ENCODE assay signal across 1 cellular context in genomic region chr7:155463114-155463811, GRCh38.
TF ChIP-seq lines count a peak whose summit lies in the region.

No MANE protein-coding gene starts in this region.

TF ChIP-seq in H1, 55 proteins besides CTCF, POLR2A, EP300 and RAD21 (continued from another document):
- TF ChIP-seq EZH2 (IDR thresholded peaks at IDR 0.05; ENCODE audit: low read depth, low read length, severe bottlenecking) (peak; percentile 86), E2F6 (IDR thresholded peaks at IDR 0.05) (no peak), POLR2AphosphoS5 (IDR thresholded peaks at IDR 0.05; ENCODE audit: low read depth, low read length) (no peak), JUND (IDR thresholded peaks at IDR 0.05; ENCODE audit: low read length) (no peak), SRF (IDR thresholded peaks at IDR 0.05; ENCODE audit: low read depth, low read length) (no peak), PHF8 (conservative IDR thresholded peaks at IDR 0.05; ENCODE audit: low read depth, low read length) (no peak), KDM4A (IDR thresholded peaks at IDR 0.05; ENCODE audit: low read depth, low read length, severe bottlenecking) (no peak), BRCA1 (IDR thresholded peaks at IDR 0.05; ENCODE audit: low read depth, low read length) (no peak), SIN3A (conservative IDR thresholded peaks at IDR 0.05 in 1 of 2, IDR thresholded peaks at IDR 0.05 in 1 of 2; ENCODE audit: low read depth in 1 of 2, low read length in 2 of 2) (no peak), YY1 (IDR thresholded peaks at IDR 0.05; ENCODE audit: low read depth, low read length) (0 out of 2 replicates have a peak, but pooled peaks have one; percentile 21), CTBP2 (IDR thresholded peaks at IDR 0.05; ENCODE audit: borderline replicate concordance, insufficient read depth, insufficient read length, low read length) (peak; percentile 93), TAF1 (IDR thresholded peaks at IDR 0.05; ENCODE audit: low read depth, low read length) (no peak), ASH2L (IDR thresholded peaks at IDR 0.05; ENCODE audit: low read length) (no peak), SP1 (IDR thresholded peaks at IDR 0.05; ENCODE audit: low read depth, low read length) (no peak), CBX8 (IDR thresholded peaks at IDR 0.05; ENCODE audit: borderline replicate concordance, low read depth, low read length) (no peak), RNF2 (IDR thresholded peaks at IDR 0.05; ENCODE audit: borderline replicate concordance, low read depth, low read length, missing control alignments, poor library complexity, severe bottlenecking) (peak; percentile 88), EGR1 (IDR thresholded peaks at IDR 0.05; ENCODE audit: borderline replicate concordance, low read depth, low read length) (0 out of 2 replicates have a peak, but pooled peaks have one; percentile 12), RXRA (IDR thresholded peaks at IDR 0.05; ENCODE audit: insufficient read depth, low read depth, low read length) (no peak), ATF2 (IDR thresholded peaks at IDR 0.05; ENCODE audit: low read length) (no peak), KDM1A (IDR thresholded peaks at IDR 0.05; ENCODE audit: borderline replicate concordance, low read length) (no peak), BCL11A (IDR thresholded peaks at IDR 0.05; ENCODE audit: low read depth in 2 of 2, low read length in 2 of 2) (no peak)
- TF ChIP-seq, protein P1, sequence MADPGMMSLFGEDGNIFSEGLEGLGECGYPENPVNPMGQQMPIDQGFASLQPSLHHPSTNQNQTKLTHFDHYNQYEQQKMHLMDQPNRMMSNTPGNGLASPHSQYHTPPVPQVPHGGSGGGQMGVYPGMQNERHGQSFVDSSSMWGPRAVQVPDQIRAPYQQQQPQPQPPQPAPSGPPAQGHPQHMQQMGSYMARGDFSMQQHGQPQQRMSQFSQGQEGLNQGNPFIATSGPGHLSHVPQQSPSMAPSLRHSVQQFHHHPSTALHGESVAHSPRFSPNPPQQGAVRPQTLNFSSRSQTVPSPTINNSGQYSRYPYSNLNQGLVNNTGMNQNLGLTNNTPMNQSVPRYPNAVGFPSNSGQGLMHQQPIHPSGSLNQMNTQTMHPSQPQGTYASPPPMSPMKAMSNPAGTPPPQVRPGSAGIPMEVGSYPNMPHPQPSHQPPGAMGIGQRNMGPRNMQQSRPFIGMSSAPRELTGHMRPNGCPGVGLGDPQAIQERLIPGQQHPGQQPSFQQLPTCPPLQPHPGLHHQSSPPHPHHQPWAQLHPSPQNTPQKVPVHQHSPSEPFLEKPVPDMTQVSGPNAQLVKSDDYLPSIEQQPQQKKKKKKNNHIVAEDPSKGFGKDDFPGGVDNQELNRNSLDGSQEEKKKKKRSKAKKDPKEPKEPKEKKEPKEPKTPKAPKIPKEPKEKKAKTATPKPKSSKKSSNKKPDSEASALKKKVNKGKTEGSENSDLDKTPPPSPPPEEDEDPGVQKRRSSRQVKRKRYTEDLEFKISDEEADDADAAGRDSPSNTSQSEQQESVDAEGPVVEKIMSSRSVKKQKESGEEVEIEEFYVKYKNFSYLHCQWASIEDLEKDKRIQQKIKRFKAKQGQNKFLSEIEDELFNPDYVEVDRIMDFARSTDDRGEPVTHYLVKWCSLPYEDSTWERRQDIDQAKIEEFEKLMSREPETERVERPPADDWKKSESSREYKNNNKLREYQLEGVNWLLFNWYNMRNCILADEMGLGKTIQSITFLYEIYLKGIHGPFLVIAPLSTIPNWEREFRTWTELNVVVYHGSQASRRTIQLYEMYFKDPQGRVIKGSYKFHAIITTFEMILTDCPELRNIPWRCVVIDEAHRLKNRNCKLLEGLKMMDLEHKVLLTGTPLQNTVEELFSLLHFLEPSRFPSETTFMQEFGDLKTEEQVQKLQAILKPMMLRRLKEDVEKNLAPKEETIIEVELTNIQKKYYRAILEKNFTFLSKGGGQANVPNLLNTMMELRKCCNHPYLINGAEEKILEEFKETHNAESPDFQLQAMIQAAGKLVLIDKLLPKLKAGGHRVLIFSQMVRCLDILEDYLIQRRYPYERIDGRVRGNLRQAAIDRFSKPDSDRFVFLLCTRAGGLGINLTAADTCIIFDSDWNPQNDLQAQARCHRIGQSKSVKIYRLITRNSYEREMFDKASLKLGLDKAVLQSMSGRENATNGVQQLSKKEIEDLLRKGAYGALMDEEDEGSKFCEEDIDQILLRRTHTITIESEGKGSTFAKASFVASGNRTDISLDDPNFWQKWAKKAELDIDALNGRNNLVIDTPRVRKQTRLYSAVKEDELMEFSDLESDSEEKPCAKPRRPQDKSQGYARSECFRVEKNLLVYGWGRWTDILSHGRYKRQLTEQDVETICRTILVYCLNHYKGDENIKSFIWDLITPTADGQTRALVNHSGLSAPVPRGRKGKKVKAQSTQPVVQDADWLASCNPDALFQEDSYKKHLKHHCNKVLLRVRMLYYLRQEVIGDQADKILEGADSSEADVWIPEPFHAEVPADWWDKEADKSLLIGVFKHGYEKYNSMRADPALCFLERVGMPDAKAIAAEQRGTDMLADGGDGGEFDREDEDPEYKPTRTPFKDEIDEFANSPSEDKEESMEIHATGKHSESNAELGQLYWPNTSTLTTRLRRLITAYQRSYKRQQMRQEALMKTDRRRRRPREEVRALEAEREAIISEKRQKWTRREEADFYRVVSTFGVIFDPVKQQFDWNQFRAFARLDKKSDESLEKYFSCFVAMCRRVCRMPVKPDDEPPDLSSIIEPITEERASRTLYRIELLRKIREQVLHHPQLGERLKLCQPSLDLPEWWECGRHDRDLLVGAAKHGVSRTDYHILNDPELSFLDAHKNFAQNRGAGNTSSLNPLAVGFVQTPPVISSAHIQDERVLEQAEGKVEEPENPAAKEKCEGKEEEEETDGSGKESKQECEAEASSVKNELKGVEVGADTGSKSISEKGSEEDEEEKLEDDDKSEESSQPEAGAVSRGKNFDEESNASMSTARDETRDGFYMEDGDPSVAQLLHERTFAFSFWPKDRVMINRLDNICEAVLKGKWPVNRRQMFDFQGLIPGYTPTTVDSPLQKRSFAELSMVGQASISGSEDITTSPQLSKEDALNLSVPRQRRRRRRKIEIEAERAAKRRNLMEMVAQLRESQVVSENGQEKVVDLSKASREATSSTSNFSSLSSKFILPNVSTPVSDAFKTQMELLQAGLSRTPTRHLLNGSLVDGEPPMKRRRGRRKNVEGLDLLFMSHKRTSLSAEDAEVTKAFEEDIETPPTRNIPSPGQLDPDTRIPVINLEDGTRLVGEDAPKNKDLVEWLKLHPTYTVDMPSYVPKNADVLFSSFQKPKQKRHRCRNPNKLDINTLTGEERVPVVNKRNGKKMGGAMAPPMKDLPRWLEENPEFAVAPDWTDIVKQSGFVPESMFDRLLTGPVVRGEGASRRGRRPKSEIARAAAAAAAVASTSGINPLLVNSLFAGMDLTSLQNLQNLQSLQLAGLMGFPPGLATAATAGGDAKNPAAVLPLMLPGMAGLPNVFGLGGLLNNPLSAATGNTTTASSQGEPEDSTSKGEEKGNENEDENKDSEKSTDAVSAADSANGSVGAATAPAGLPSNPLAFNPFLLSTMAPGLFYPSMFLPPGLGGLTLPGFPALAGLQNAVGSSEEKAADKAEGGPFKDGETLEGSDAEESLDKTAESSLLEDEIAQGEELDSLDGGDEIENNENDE (IDR thresholded peaks at IDR 0.05; ENCODE audit: insufficient replicate concordance, low read length) = no peak
TF ChIP-seq in H1: peak in this region for 7.
